26 cellular contexts compared by ENCODE assay signal in genomic region chr1:163758977-163759670, GRCh38.
"Had no signal": no experiment of that assay in that cellular context is flagged by ENCODE, and none has a peak within 500 bp of the region (broad histone marks: within the 10 kb centered on the region; RNA-seq: fewer than 3 reads in every experiment).

No MANE protein-coding gene starts in this region.

- H3K9me3 ChIP-seq: Peyer's patch, SJSA1 had no signal

- DNase-seq: activated CD4-positive, alpha-beta T cell treated with anti-CD3 and anti-CD28 coated beads for 48 hours; activated CD4-positive, alpha-beta T cell treated with anti-CD3 and anti-CD28 coated beads, Interleukin-2, amount 50 U/mL, for 4 hours; activated CD4-positive, CD25-positive, alpha-beta regulatory T cell treated with anti-CD3 and anti-CD28 coated beads, Interleukin-2, amount 50 U/mL, for 72 hours; activated CD8-positive, alpha-beta memory T cell treated with anti-CD3 and anti-CD28 coated beads, Interleukin-2, amount 50 U/mL, for 48 hours; activated CD8-positive, alpha-beta T cell treated with anti-CD3 and anti-CD28 coated beads, Interleukin-2, amount 10 ng/mL, durations not matched to agents 7 days and 5 days; activated effector memory CD4-positive, alpha-beta T cell treated with Interleukin-2 at 50 U/mL for 16 hours; activated naive CD4-positive, alpha-beta T cell; activated T-cell treated with anti-CD3 and anti-CD28 coated beads, Interleukin-2, amount 50 U/mL, for 1 hour; amniotic stem cell; cerebellar nuclear complex; Kasumi-1; MV-4-11; NCI-H1092 treated with DMSO at 0.1 percent for 48 hours; NCI-H1417 treated with DMSO at 0.1 percent for 48 hours; NCI-H1694; NCI-H2029; NCI-H345; NCI-H510A; NCI-H526 treated with DMSO at 0.1 percent for 48 hours; NCI-H82; Peyer's patch; SHP77 had no signal

- H3K4me3 ChIP-seq: ascending aorta, K562, Peyer's patch, SJSA1 had no signal

- H3K27ac ChIP-seq: ascending aorta, Peyer's patch, SJSA1 had no signal

- H3K27me3 ChIP-seq: ascending aorta, Peyer's patch, SJSA1 had no signal

- H3K36me3 ChIP-seq: ascending aorta, Peyer's patch, SJSA1 had no signal

- H3K4me1 ChIP-seq: ascending aorta, Peyer's patch, SJSA1 had no signal

- ATAC-seq: activated CD8-positive, alpha-beta T cell treated with anti-CD3 and anti-CD28 coated beads, Interleukin-2, amount 10 ng/mL, durations not matched to agents 7 days and 5 days; K562; WTC11 had no signal
